Comparison of ENCODE assay signal across 8 cellular contexts in the genomic region with DNA sequence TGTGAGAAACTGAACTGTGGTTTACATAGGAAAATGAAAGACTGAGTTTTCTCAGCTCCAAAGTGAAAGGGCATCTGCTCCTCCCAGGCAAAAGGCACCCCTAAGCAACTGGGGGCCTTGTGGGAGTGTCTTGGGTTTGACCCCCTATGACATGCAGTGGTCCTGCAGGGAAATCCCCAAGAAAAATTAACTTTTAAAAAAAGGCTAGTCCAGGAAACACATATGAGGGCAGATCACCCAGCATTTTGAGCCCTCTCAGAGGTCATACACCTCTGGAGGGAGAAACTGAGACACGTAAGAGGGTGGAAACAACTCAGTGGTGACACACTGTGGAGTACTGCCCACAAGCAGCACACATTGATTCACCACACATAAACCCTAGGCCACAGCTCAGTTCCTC.
DNase-seq lines count a peak whose midpoint lies in the region; ATAC-seq lines count a peak whose summit lies in the region.
"Not testable (repeated sequence)": the region's sequence is repeated elsewhere in the genome, so short reads cannot be mapped to it uniquely, and the experiment has no call there.

No MANE protein-coding gene starts in this region.

- not testable (repeated sequence) for H3K4me1 Mint-ChIP-seq in stimulated activated naive CD8-positive, alpha-beta T cell treated with anti-CD3 and anti-CD28 coated beads, Interleukin-15, amount 100 ng/mL, for 72 hours

- not testable (repeated sequence) for H3K9me3 Mint-ChIP-seq in stimulated activated naive CD8-positive, alpha-beta T cell treated with anti-CD3 and anti-CD28 coated beads, Interleukin-15, amount 100 ng/mL, for 72 hours

- not testable (repeated sequence) for H3K27me3 Mint-ChIP-seq in stimulated activated naive CD8-positive, alpha-beta T cell treated with anti-CD3 and anti-CD28 coated beads, Interleukin-15, amount 100 ng/mL, for 72 hours

- ATAC-seq in GM18502 (IDR thresholded peaks at IDR 0.05; ENCODE audit: poor library complexity, unreplicated experiment) = peak; percentile 69
- peak; percentile 66 for ATAC-seq in GM18909 (IDR thresholded peaks at IDR 0.05; ENCODE audit: poor library complexity, unreplicated experiment)
- ATAC-seq in GM21367 (IDR thresholded peaks at IDR 0.05; ENCODE audit: unreplicated experiment) = peak; percentile 67
- ATAC-seq in HG02610 (IDR thresholded peaks at IDR 0.05; ENCODE audit: unreplicated experiment) = peak; percentile 77
- peak; percentile 40 for ATAC-seq in HG02970 (IDR thresholded peaks at IDR 0.05; ENCODE audit: low FRiP score, unreplicated experiment)
- ATAC-seq in HG03159 (IDR thresholded peaks at IDR 0.05; ENCODE audit: unreplicated experiment) = peak; percentile 47
- peak; percentile 59 for ATAC-seq in HG03565 (IDR thresholded peaks at IDR 0.05; ENCODE audit: unreplicated experiment)
- peak; percentile 49 for ATAC-seq in stimulated activated naive CD8-positive, alpha-beta T cell treated with anti-CD3 and anti-CD28 coated beads, Interleukin-15, amount 100 ng/mL, for 72 hours

- not testable (repeated sequence) for H3K4me3 Mint-ChIP-seq in stimulated activated naive CD8-positive, alpha-beta T cell treated with anti-CD3 and anti-CD28 coated beads, Interleukin-15, amount 100 ng/mL, for 72 hours

- peak overlapping the region in 1 of 2 donors; percentile 78 for H3K27ac Mint-ChIP-seq in stimulated activated naive CD8-positive, alpha-beta T cell treated with anti-CD3 and anti-CD28 coated beads, Interleukin-15, amount 100 ng/mL, for 72 hours

- DNase-seq in stimulated activated naive CD8-positive, alpha-beta T cell treated with anti-CD3 and anti-CD28 coated beads, Interleukin-15, amount 100 ng/mL, for 72 hours = not testable (repeated sequence)
